ENCODE assay signal across 35 cellular contexts in genomic region chr3:64235605-64236004, GRCh38. TPM values are rescaled to one million over a fixed set of nuclear protein-coding genes. Genes with fewer than 3 reads are reported as not detected.
"Had no signal": no experiment of that assay in that cellular context is flagged by ENCODE, and none has a peak within 500 bp of the region (broad histone marks: within the 10 kb centered on the region; RNA-seq: fewer than 3 reads in every experiment).

No MANE protein-coding gene starts in this region.

- H3K27me3 ChIP-seq: adrenal gland, breast epithelium, cardiac muscle cell, dorsolateral prefrontal cortex had no signal

- H3K4me1 Mint-ChIP-seq: activated B cell treated with CpG ODN at 0.5 μM for 24 hours; activated naive CD4-positive, alpha-beta T cell treated with anti-CD3 and anti-CD28 coated beads, Interleukin-2, amount 50 U/mL, for 24 hours; activated naive CD8-positive, alpha-beta T cell treated with anti-CD3 and anti-CD28 coated beads for 36 hours; activated naive CD8-positive, alpha-beta T cell treated with anti-CD3 and anti-CD28 coated beads, Interleukin-2, amount 50 U/mL, for 24 hours; T-helper 17 cell had no signal

- H3K27me3 Mint-ChIP-seq: activated B cell treated with CpG ODN at 0.5 μM for 24 hours; dendritic cell treated with granulocyte-macrophage colony-stimulating factor and Interleukin-4, amounts not matched to agents 40 ng/mL and 50 ng/mL, for 4 days had no signal

- H3K9me3 Mint-ChIP-seq: activated T-helper 1 cell treated with anti-CD3 and anti-CD28 coated beads, Interleukin-12 subunit alpha, Interleukin-12 subunit beta, Interleukin-2, Interleukin-4 antibody, amounts not matched to agents 30 ng/mL and 10 ng/mL and 1 ng/mL, durations not matched to agents 14 hours and 24 hours and 36 hours; activated T-helper 2 cell treated with anti-CD3 and anti-CD28 coated beads, Interferon-gamma antibody, Interleukin-2, Interleukin-4, amounts not matched to agents 10 μg/mL and 5 μg/mL and 100 μg/mL, durations not matched to agents 14 hours and 24 hours and 36 hours; T-helper 2 cell treated with Interferon-gamma antibody and Interleukin-4, amounts not matched to agents 5 μg/mL and 100 μg/mL, for 36 hours had no signal

- H3K9me3 ChIP-seq: adrenal gland had no signal

- H3K27ac ChIP-seq: adrenal gland, breast epithelium, cardiac muscle cell, coronary artery, dorsolateral prefrontal cortex, epithelial cell of prostate, WERI-Rb-1 had no signal

- H3K4me1 ChIP-seq: adrenal gland, breast epithelium had no signal

- ATAC-seq: activated CD4-positive, CD25-positive, alpha-beta regulatory T cell treated with anti-CD3 and anti-CD28 coated beads, Interleukin-2, amount 50 U/mL, for 24 hours; activated CD8-positive, alpha-beta T cell treated with anti-CD3 and anti-CD28 coated beads for 36 hours; activated naive CD8-positive, alpha-beta T cell treated with anti-CD3 and anti-CD28 coated beads, Interleukin-2, amount 50 U/mL, for 24 hours; activated T-cell treated with anti-CD3 and anti-CD28 coated beads, Interleukin-2, amount 50 U/mL, for 4 hours; T-helper 17 cell had no signal

- H3K27ac Mint-ChIP-seq: activated B cell treated with CpG ODN at 0.5 μM for 24 hours; activated CD8-positive, alpha-beta T cell treated with anti-CD3 and anti-CD28 coated beads for 36 hours; activated naive CD4-positive, alpha-beta T cell treated with anti-CD3 and anti-CD28 coated beads for 36 hours; activated naive CD4-positive, alpha-beta T cell treated with anti-CD3 and anti-CD28 coated beads, Interleukin-2, amount 50 U/mL, for 24 hours; activated naive CD8-positive, alpha-beta T cell treated with anti-CD3 and anti-CD28 coated beads for 36 hours; activated naive CD8-positive, alpha-beta T cell treated with anti-CD3 and anti-CD28 coated beads, Interleukin-2, amount 50 U/mL, for 24 hours; activated T-helper 1 cell treated with anti-CD3 and anti-CD28 coated beads, Interleukin-12 subunit alpha, Interleukin-12 subunit beta, Interleukin-2, Interleukin-4 antibody, amounts not matched to agents 30 ng/mL and 10 ng/mL and 1 ng/mL, durations not matched to agents 14 hours and 24 hours and 36 hours; activated T-helper 2 cell treated with anti-CD3 and anti-CD28 coated beads, Interferon-gamma antibody, Interleukin-2, Interleukin-4, amounts not matched to agents 10 μg/mL and 5 μg/mL and 100 μg/mL, durations not matched to agents 14 hours and 24 hours and 36 hours; brain; dendritic cell treated with granulocyte-macrophage colony-stimulating factor and Interleukin-4, amounts not matched to agents 40 ng/mL and 50 ng/mL, for 4 days; T-helper 17 cell; T-helper 2 cell treated with Interferon-gamma antibody and Interleukin-4, amounts not matched to agents 5 μg/mL and 100 μg/mL, for 36 hours had no signal

- DNase-seq: activated B cell treated with CpG ODN at 0.5 μM for 24 hours; activated CD4-positive, alpha-beta T cell treated with anti-CD3 and anti-CD28 coated beads for 48 hours; activated CD4-positive, alpha-beta T cell treated with anti-CD3 and anti-CD28 coated beads, Interleukin-2, amount 50 U/mL, for 1 hour; activated CD4-positive, alpha-beta T cell treated with anti-CD3 and anti-CD28 coated beads, Interleukin-2, amount 50 U/mL, for 48 hours; activated CD8-positive, alpha-beta memory T cell treated with anti-CD3 and anti-CD28 coated beads for 24 hours; activated CD8-positive, alpha-beta T cell treated with anti-CD3 and anti-CD28 coated beads for 36 hours; activated effector memory CD4-positive, alpha-beta T cell treated with anti-CD3 and anti-CD28 coated beads, Interleukin-2, amount 50 U/mL, for 16 hours; activated naive CD4-positive, alpha-beta T cell treated with anti-CD3 and anti-CD28 coated beads for 36 hours; activated naive CD8-positive, alpha-beta T cell treated with anti-CD3 and anti-CD28 coated beads for 36 hours; activated naive CD8-positive, alpha-beta T cell treated with anti-CD3 and anti-CD28 coated beads, Interleukin-2, amount 50 U/mL, for 24 hours; activated T-cell treated with anti-CD3 and anti-CD28 coated beads, Interleukin-2, amount 50 U/mL, for 4 hours; adrenal gland; amygdala; aorta; central memory CD4-positive, alpha-beta T cell; cerebellar nuclear complex; dorsolateral prefrontal cortex; effector memory CD4-positive, alpha-beta T cell; foreskin fibroblast; head of caudate nucleus; T-helper 1 cell; T-helper 17 cell; T1000; WERI-Rb-1 had no signal

- H3K4me3 Mint-ChIP-seq: activated B cell treated with CpG ODN at 0.5 μM for 24 hours; activated CD8-positive, alpha-beta T cell treated with anti-CD3 and anti-CD28 coated beads for 36 hours; activated naive CD4-positive, alpha-beta T cell treated with anti-CD3 and anti-CD28 coated beads for 36 hours; activated naive CD4-positive, alpha-beta T cell treated with anti-CD3 and anti-CD28 coated beads, Interleukin-2, amount 50 U/mL, for 24 hours; activated naive CD8-positive, alpha-beta T cell treated with anti-CD3 and anti-CD28 coated beads for 36 hours; activated naive CD8-positive, alpha-beta T cell treated with anti-CD3 and anti-CD28 coated beads, Interleukin-2, amount 50 U/mL, for 24 hours; activated T-cell treated with anti-CD3 and anti-CD28 coated beads, Interleukin-2, amount 50 U/mL, for 4 hours; activated T-helper 1 cell treated with anti-CD3 and anti-CD28 coated beads, Interleukin-12 subunit alpha, Interleukin-12 subunit beta, Interleukin-2, Interleukin-4 antibody, amounts not matched to agents 30 ng/mL and 10 ng/mL and 1 ng/mL, durations not matched to agents 14 hours and 24 hours and 36 hours; brain; dendritic cell treated with granulocyte-macrophage colony-stimulating factor and Interleukin-4, amounts not matched to agents 40 ng/mL and 50 ng/mL, for 4 days; T-helper 17 cell; T-helper 2 cell treated with Interferon-gamma antibody and Interleukin-4, amounts not matched to agents 5 μg/mL and 100 μg/mL, for 36 hours had no signal

- H3K36me3 ChIP-seq: adrenal gland, breast epithelium, cardiac muscle cell had no signal

- H3K4me3 ChIP-seq: adrenal gland, breast epithelium, cardiac muscle cell, coronary artery, dorsolateral prefrontal cortex had no signal

RNA-seq across cellular contexts. Expression of gene PRICKLE2, which starts 10.3 kb away (rescaled TPM):
- total RNA-seq: activated CD8-positive, alpha-beta T cell treated with anti-CD3 and anti-CD28 coated beads for 36 hours; activated naive CD8-positive, alpha-beta T cell treated with anti-CD3 and anti-CD28 coated beads for 36 hours; activated T-cell treated with anti-CD3 and anti-CD28 coated beads, Interleukin-2, amount 50 U/mL, for 4 hours; activated T-helper 1 cell treated with anti-CD3 and anti-CD28 coated beads, Interleukin-12 subunit alpha, Interleukin-12 subunit beta, Interleukin-2, Interleukin-4 antibody, amounts not matched to agents 30 ng/mL and 10 ng/mL and 1 ng/mL, durations not matched to agents 14 hours and 24 hours and 36 hours; activated T-helper 2 cell treated with anti-CD3 and anti-CD28 coated beads, Interferon-gamma antibody, Interleukin-2, Interleukin-4, amounts not matched to agents 10 μg/mL and 5 μg/mL and 100 μg/mL, durations not matched to agents 14 hours and 24 hours and 36 hours had no signal
